Comparison of ENCODE assay signal across 8 cellular contexts in genomic region chr14:39432619-39433451, GRCh38. TPM values are rescaled to one million over a fixed set of nuclear protein-coding genes. Genes with fewer than 3 reads are reported as not detected.
DNase-seq lines count a peak whose midpoint lies in the region; ATAC-seq and TF ChIP-seq lines count a peak whose summit lies in the region.

No MANE protein-coding gene starts in this region.

- CTCF ChIA-PET in AG04449 (lab: Yijun Ruan, JAX), result interaction anchor here (1.0 kb wide), 1 partner anchor 201 kb away, joined by 4 read pairs; no protein-coding TSS in a partner anchor

- peak overlapping the region; percentile 88 to 100 (median 100) for H3K27ac Mint-ChIP-seq in immature natural killer cell

- ATAC-seq in GM18519 (IDR thresholded peaks at IDR 0.05; ENCODE audit: low FRiP score, unreplicated experiment), result peak; percentile 40
- ATAC-seq in HG03025 (IDR thresholded peaks at IDR 0.05; ENCODE audit: low FRiP score, unreplicated experiment), result peak; percentile 62

- TF ChIP-seq CTCF in AG04449 (IDR thresholded peaks at IDR 0.05; ENCODE audit: insufficient read depth, low read length, missing control alignments), result no peak
- TF ChIP-seq CTCF in cardiac fibroblast (IDR thresholded peaks at IDR 0.05; ENCODE audit: low read depth, low read length), result no peak
- TF ChIP-seq CTCF in smooth muscle cell (IDR thresholded peaks at IDR 0.05; ENCODE audit: borderline replicate concordance, insufficient read depth, poor library complexity, severe bottlenecking), result no peak

- H2AFZ ChIP-seq in smooth muscle cell (ENCODE audit: low read depth), result peak overlapping the region; percentile 93

- no peaks in the 10 kb centered on the region for H3F3A ChIP-seq in smooth muscle cell (ENCODE audit: low read depth)

- peaks cover 26% of the 10 kb centered on the region for H3K4me1 ChIP-seq in smooth muscle cell (ENCODE audit: low read depth)

- H3K4me1 Mint-ChIP-seq in immature natural killer cell, result peaks cover 42 to 43% of the 10 kb centered on the region in 2 donors

- H3K27me3 ChIP-seq in smooth muscle cell (ENCODE audit: low read depth), result no peaks in the 10 kb centered on the region

- no peaks in the 10 kb centered on the region for H3K9me3 ChIP-seq in smooth muscle cell (replicated peaks; ENCODE audit: low read depth)

- POLR2A ChIA-PET in AG04449 (lab: Yijun Ruan, JAX), result interaction anchor here (0.6 to 2.3 kb wide), 5 partner anchors 16 to 329 kb away, joined by 3 to 19 read pairs (median 3); partner anchors contain the start of genes SEC23A and TRAPPC6B

- H3K9ac ChIP-seq in smooth muscle cell (ENCODE audit: low read depth), result peak overlapping the region; percentile 61

- H3K27ac ChIP-seq in smooth muscle cell (ENCODE audit: low read depth), result peak overlapping the region; percentile 100

- peaks cover 37% of the 10 kb centered on the region for H4K20me1 ChIP-seq in smooth muscle cell (ENCODE audit: low read depth)

- H3K36me3 ChIP-seq in smooth muscle cell (ENCODE audit: low read depth), result no peaks in the 10 kb centered on the region

- H3K4me3 Mint-ChIP-seq in immature natural killer cell, result peak overlapping the region; percentile 91 to 100 (median 98)

- H3K4me3 ChIP-seq in AG04449 (ENCODE audit: low read depth, low read length), result peak overlapping the region; percentile 83
- H3K4me3 ChIP-seq in cardiac fibroblast (replicated peaks in 1 of 2; ENCODE audit: low read depth in 2 of 2, low read length in 2 of 2), result peak overlapping the region; percentile 70 to 79
- peak overlapping the region; percentile 91 for H3K4me3 ChIP-seq in smooth muscle cell

- no peaks in the 10 kb centered on the region for H3K36me3 Mint-ChIP-seq in immature natural killer cell

- WGBS in smooth muscle cell (ENCODE audit: low lambda C conversion rate), result under 1% methylated on average over 38 of the region's 38 CpGs

- DNase-seq in AG04449 (ENCODE audit: low read depth, low spot score), result no peak
- DNase-seq in NCI-H187 treated with DMSO at 0.1 percent for 48 hours (lab: John Stamatoyannopoulos, UW), result peak; percentile 94
- peak; percentile 85 for DNase-seq in T1000 (lab: John Stamatoyannopoulos, UW)
- DNase-seq in cardiac fibroblast (ENCODE audit: low read depth in 2 of 2), result peak; percentile 78 to 83
- DNase-seq in immature natural killer cell, result peak in 1 of 3 donors; percentile 80
- DNase-seq in smooth muscle cell (lab: John Stamatoyannopoulos, UW; ENCODE audit: unreplicated experiment), result peak; percentile 78

- H3K27me3 Mint-ChIP-seq in immature natural killer cell (ENCODE audit: low read depth in 3 of 3), result peaks cover 7 to 19% (median 17%) of the 10 kb centered on the region in 3 donors

- H3K79me2 ChIP-seq in smooth muscle cell (ENCODE audit: low read depth), result peaks cover 37% of the 10 kb centered on the region

- H3K9me3 Mint-ChIP-seq in immature natural killer cell, result no peaks in the 10 kb centered on the region

- H3K4me2 ChIP-seq in smooth muscle cell, result peak overlapping the region; percentile 89

RNA-seq across cellular contexts. Expression of gene FBXO33, which starts 0.6 kb away (rescaled TPM):
- 10 to 100 TPM; 13.4 to 18.2 (median 17.6) TPM for polyA plus RNA-seq in immature natural killer cell
- total RNA-seq in smooth muscle cell, result 15.4 and 20.1 TPM in 2 replicates
- 9.2 and 9.3 TPM in 2 replicates for polyA plus RNA-seq in smooth muscle cell
